34 cellular contexts compared by ENCODE assay signal in genomic region chr19:50249636-50250035, GRCh38. TPM values are rescaled to one million over a fixed set of nuclear protein-coding genes. Genes with fewer than 3 reads are reported as not detected.
"Had no signal": no experiment of that assay in that cellular context is flagged by ENCODE, and none has a peak within 500 bp of the region (broad histone marks: within the 10 kb centered on the region; RNA-seq: fewer than 3 reads in every experiment).

No MANE protein-coding gene starts in this region.

- H3K4me3 Mint-ChIP-seq: activated B cell treated with CpG ODN at 0.5 μM for 24 hours; activated CD4-positive, alpha-beta memory T cell treated with anti-CD3 and anti-CD28 coated beads for 36 hours; activated CD4-positive, alpha-beta T cell treated with anti-CD3 and anti-CD28 coated beads, Interleukin-2, amount 10 ng/mL, durations not matched to agents 7 days and 5 days; activated CD8-positive, alpha-beta T cell treated with anti-CD3 and anti-CD28 coated beads for 36 hours; activated naive CD4-positive, alpha-beta T cell treated with anti-CD3 and anti-CD28 coated beads, Interleukin-2, amount 10 ng/mL, durations not matched to agents 7 days and 5 days; activated naive CD8-positive, alpha-beta T cell treated with anti-CD3 and anti-CD28 coated beads for 36 hours; activated T-cell treated with anti-CD3 and anti-CD28 coated beads, Interleukin-2, amount 50 U/mL, for 4 hours; activated T-cell treated with anti-CD3 and anti-CD28 coated beads, Interleukin-2, amount 50 U/mL, for 72 hours; activated T-helper 1 cell treated with anti-CD3 and anti-CD28 coated beads, Interleukin-12 subunit alpha, Interleukin-12 subunit beta, Interleukin-2, Interleukin-4 antibody, amounts not matched to agents 30 ng/mL and 10 ng/mL and 1 ng/mL, durations not matched to agents 14 hours and 24 hours and 36 hours; activated T-helper 17 cell treated with anti-CD3 and anti-CD28 coated beads, Interleukin-2, amount 50 U/mL, for 72 hours; brain; central memory CD8-positive, alpha-beta T cell; T-helper 1 cell treated with Interleukin-12 subunit alpha and Interleukin-12 subunit beta and Interleukin-4 antibody, amounts not matched to agents 30 μg/mL and 1 μg/mL, for 36 hours; T-helper 2 cell treated with Interferon-gamma antibody and Interleukin-4, amounts not matched to agents 5 μg/mL and 100 μg/mL, for 36 hours had no signal

- H3K27me3 ChIP-seq: ascending aorta, cardiac muscle cell had no signal

- H3K36me3 Mint-ChIP-seq: activated CD4-positive, alpha-beta memory T cell treated with anti-CD3 and anti-CD28 coated beads for 36 hours; activated naive CD4-positive, alpha-beta T cell treated with anti-CD3 and anti-CD28 coated beads, Interleukin-2, amount 10 ng/mL, durations not matched to agents 7 days and 5 days; activated naive CD8-positive, alpha-beta T cell treated with anti-CD3 and anti-CD28 coated beads for 36 hours had no signal

- H3K4me3 ChIP-seq: adrenal gland, ascending aorta, cardiac muscle cell had no signal

- H3K4me1 Mint-ChIP-seq: activated CD4-positive, alpha-beta T cell treated with anti-CD3 and anti-CD28 coated beads, Interleukin-2, amount 10 ng/mL, durations not matched to agents 7 days and 5 days; activated naive CD4-positive, alpha-beta T cell treated with anti-CD3 and anti-CD28 coated beads, Interleukin-2, amount 10 ng/mL, durations not matched to agents 7 days and 5 days; activated naive CD8-positive, alpha-beta T cell treated with anti-CD3 and anti-CD28 coated beads for 36 hours; activated T-helper 17 cell treated with anti-CD3 and anti-CD28 coated beads, Interleukin-2, amount 50 U/mL, for 72 hours; brain; central memory CD8-positive, alpha-beta T cell had no signal

- DNase-seq: activated B cell treated with CpG ODN at 0.5 μM for 24 hours; activated CD4-positive, alpha-beta memory T cell treated with anti-CD3 and anti-CD28 coated beads for 36 hours; activated CD4-positive, alpha-beta T cell treated with anti-CD3 and anti-CD28 coated beads for 4 hours; activated CD4-positive, alpha-beta T cell treated with anti-CD3 and anti-CD28 coated beads, Interleukin-2, amount 10 ng/mL, durations not matched to agents 7 days and 5 days; activated CD4-positive, CD25-positive, alpha-beta regulatory T cell treated with anti-CD3 and anti-CD28 coated beads, Interleukin-2, amount 50 U/mL, for 72 hours; activated CD8-positive, alpha-beta memory T cell treated with anti-CD3 and anti-CD28 coated beads, Interleukin-2, amount 50 U/mL, for 4 hours; activated CD8-positive, alpha-beta T cell treated with anti-CD3 and anti-CD28 coated beads for 36 hours; activated effector memory CD4-positive, alpha-beta T cell treated with anti-CD3 and anti-CD28 coated beads, Interleukin-2, amount 50 U/mL, for 16 hours; activated gamma-delta T cell treated with Interleukin-2 at 50 U/mL for 16 hours; activated naive CD4-positive, alpha-beta T cell treated with anti-CD3 and anti-CD28 coated beads, Interleukin-2, amount 10 ng/mL, durations not matched to agents 7 days and 5 days; activated naive CD4-positive, alpha-beta T cell treated with Interleukin-2 at 50 U/mL for 16 hours; activated naive CD8-positive, alpha-beta T cell treated with anti-CD3 and anti-CD28 coated beads for 36 hours; activated T-cell treated with anti-CD3 and anti-CD28 coated beads for 4 hours; activated T-cell treated with anti-CD3 and anti-CD28 coated beads, Interleukin-2, amount 50 U/mL, for 1 hour; activated T-cell treated with anti-CD3 and anti-CD28 coated beads, Interleukin-2, amount 50 U/mL, for 4 hours; activated T-cell treated with anti-CD3 and anti-CD28 coated beads, Interleukin-2, amount 50 U/mL, for 72 hours; adrenal gland; amniotic stem cell; caudate nucleus; cerebellar nuclear complex; T-helper 1 cell; T-helper 2 cell; T-helper 9 cell had no signal

- H3K27ac ChIP-seq: adrenal gland, ascending aorta, cardiac muscle cell, VCaP had no signal

- H3K4me1 ChIP-seq: adrenal gland, ascending aorta had no signal

- H3K27ac Mint-ChIP-seq: activated B cell treated with CpG ODN at 0.5 μM for 24 hours; activated CD4-positive, alpha-beta memory T cell treated with anti-CD3 and anti-CD28 coated beads for 36 hours; activated CD4-positive, alpha-beta T cell treated with anti-CD3 and anti-CD28 coated beads, Interleukin-2, amount 10 ng/mL, durations not matched to agents 7 days and 5 days; activated CD8-positive, alpha-beta T cell treated with anti-CD3 and anti-CD28 coated beads for 36 hours; activated naive CD4-positive, alpha-beta T cell treated with anti-CD3 and anti-CD28 coated beads, Interleukin-2, amount 10 ng/mL, durations not matched to agents 7 days and 5 days; activated naive CD8-positive, alpha-beta T cell treated with anti-CD3 and anti-CD28 coated beads for 36 hours; activated T-cell treated with anti-CD3 and anti-CD28 coated beads, Interleukin-2, amount 50 U/mL, for 72 hours; activated T-helper 1 cell treated with anti-CD3 and anti-CD28 coated beads, Interleukin-12 subunit alpha, Interleukin-12 subunit beta, Interleukin-2, Interleukin-4 antibody, amounts not matched to agents 30 ng/mL and 10 ng/mL and 1 ng/mL, durations not matched to agents 14 hours and 24 hours and 36 hours; activated T-helper 17 cell treated with anti-CD3 and anti-CD28 coated beads, Interleukin-2, amount 50 U/mL, for 72 hours; brain; T-helper 1 cell treated with Interleukin-12 subunit alpha and Interleukin-12 subunit beta and Interleukin-4 antibody, amounts not matched to agents 30 μg/mL and 1 μg/mL, for 36 hours; T-helper 2 cell treated with Interferon-gamma antibody and Interleukin-4, amounts not matched to agents 5 μg/mL and 100 μg/mL, for 36 hours had no signal

- H3K27me3 Mint-ChIP-seq: activated CD4-positive, alpha-beta T cell treated with anti-CD3 and anti-CD28 coated beads, Interleukin-2, amount 10 ng/mL, durations not matched to agents 7 days and 5 days had no signal

- ATAC-seq: activated CD8-positive, alpha-beta T cell treated with anti-CD3 and anti-CD28 coated beads for 36 hours; activated naive CD4-positive, alpha-beta T cell treated with anti-CD3 and anti-CD28 coated beads, Interleukin-2, amount 50 U/mL, for 72 hours; activated T-cell treated with anti-CD3 and anti-CD28 coated beads, Interleukin-2, amount 50 U/mL, for 4 hours; activated T-cell treated with anti-CD3 and anti-CD28 coated beads, Interleukin-2, amount 50 U/mL, for 72 hours; activated T-helper 17 cell treated with anti-CD3 and anti-CD28 coated beads, Interleukin-2, amount 50 U/mL, for 72 hours had no signal

- H3K9me3 Mint-ChIP-seq: activated T-helper 17 cell treated with anti-CD3 and anti-CD28 coated beads, Interleukin-2, amount 50 U/mL, for 72 hours had no signal

- H3K36me3 ChIP-seq: adrenal gland, cardiac muscle cell had no signal

RNA-seq across cellular contexts. Expression of gene MYH14, which starts 46.2 kb away (rescaled TPM):
- total RNA-seq: activated B cell treated with CpG ODN at 0.5 μM for 24 hours; activated CD4-positive, alpha-beta memory T cell treated with anti-CD3 and anti-CD28 coated beads for 36 hours; activated CD4-positive, alpha-beta T cell treated with anti-CD3 and anti-CD28 coated beads, Interleukin-2, amount 10 ng/mL, durations not matched to agents 7 days and 5 days; activated CD8-positive, alpha-beta memory T cell treated with anti-CD3 and anti-CD28 coated beads for 36 hours; activated CD8-positive, alpha-beta T cell treated with anti-CD3 and anti-CD28 coated beads for 36 hours; activated naive CD4-positive, alpha-beta T cell treated with anti-CD3 and anti-CD28 coated beads, Interleukin-2, amount 50 U/mL, for 72 hours; activated naive CD8-positive, alpha-beta T cell treated with anti-CD3 and anti-CD28 coated beads for 36 hours; activated T-cell treated with anti-CD3 and anti-CD28 coated beads, Interleukin-2, amount 50 U/mL, for 72 hours; activated T-helper 1 cell treated with anti-CD3 and anti-CD28 coated beads, Interleukin-12 subunit alpha, Interleukin-12 subunit beta, Interleukin-2, Interleukin-4 antibody, amounts not matched to agents 30 ng/mL and 10 ng/mL and 1 ng/mL, durations not matched to agents 14 hours and 24 hours and 36 hours; activated T-helper 17 cell treated with anti-CD3 and anti-CD28 coated beads, Interleukin-2, amount 50 U/mL, for 72 hours had no signal
